In the genomic region with DNA sequence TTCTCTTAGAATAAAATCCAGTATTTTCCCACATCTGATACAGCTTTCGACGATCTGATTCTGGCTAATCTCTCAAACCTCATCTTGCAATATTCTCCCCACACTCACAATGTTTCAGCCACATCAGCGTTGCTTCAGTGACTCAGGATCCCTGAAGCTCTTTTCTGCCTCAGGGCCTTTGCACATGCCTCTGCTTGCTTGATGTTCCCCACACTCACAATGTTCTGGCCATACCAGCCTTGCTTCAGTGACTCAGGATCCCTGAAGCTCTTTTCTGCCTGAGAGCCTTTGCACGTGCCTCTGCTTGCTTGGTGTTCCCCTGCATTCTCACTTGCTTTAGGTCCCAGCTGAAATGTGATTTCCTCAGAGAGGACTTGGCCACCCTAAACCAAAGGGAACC, we compare ENCODE assay signal across 30 cellular contexts. TPM values are rescaled to one million over a fixed set of nuclear protein-coding genes. Genes with fewer than 3 reads are reported as not detected.
"Had no signal": no experiment of that assay in that cellular context is flagged by ENCODE, and none has a peak within 500 bp of the region (broad histone marks: within the 10 kb centered on the region; RNA-seq: fewer than 3 reads in every experiment).

No MANE protein-coding gene starts in this region.

- ATAC-seq: activated CD4-positive, alpha-beta T cell treated with anti-CD3 and anti-CD28 coated beads for 36 hours; body of pancreas; heart right ventricle; mucosa of descending colon; natural killer cell treated with Interleukin-12 subunit alpha and Interleukin-12 subunit beta and Interleukin-15 and Interleukin-18, amount 100 ng/mL, for 72 hours; right cardiac atrium; stimulated activated naive CD8-positive, alpha-beta T cell treated with anti-CD3 and anti-CD28 coated beads, Interleukin-15, Interleukin-2, amounts not matched to agents 100 U/mL and 50 U/mL, for 24 hours had no signal

- H3K36me3 ChIP-seq: adrenal gland, heart right ventricle, left ventricle myocardium inferior, uterus had no signal

- DNase-seq: activated CD4-positive, alpha-beta T cell treated with anti-CD3 and anti-CD28 coated beads for 36 hours; activated CD4-positive, alpha-beta T cell treated with anti-CD3 and anti-CD28 coated beads, Interleukin-2, amount 50 U/mL, for 48 hours; activated CD4-positive, CD25-positive, alpha-beta regulatory T cell; activated CD8-positive, alpha-beta memory T cell treated with anti-CD3 and anti-CD28 coated beads for 24 hours; activated effector memory CD4-positive, alpha-beta T cell treated with anti-CD3 and anti-CD28 coated beads, Interleukin-2, amount 50 U/mL, for 16 hours; activated naive CD4-positive, alpha-beta T cell treated with anti-CD3 and anti-CD28 coated beads for 36 hours; activated naive CD8-positive, alpha-beta T cell treated with anti-CD3 and anti-CD28 coated beads for 36 hours; adrenal gland; aorta; body of pancreas; dorsolateral prefrontal cortex; effector memory CD4-positive, alpha-beta T cell; foreskin fibroblast; heart right ventricle; left ventricle myocardium inferior; mucosa of descending colon; right cardiac atrium; stimulated activated CD4-positive, alpha-beta T cell treated with anti-CD3 and anti-CD28 coated beads, Interleukin-15, amount 100 ng/mL, for 24 hours; stimulated activated naive CD8-positive, alpha-beta T cell treated with anti-CD3 and anti-CD28 coated beads, Interleukin-15, Interleukin-2, amounts not matched to agents 100 U/mL and 50 U/mL, for 24 hours; T-helper 2 cell; testis; uterus had no signal

- H3K9me3 ChIP-seq: adrenal gland, body of pancreas, mucosa of descending colon, testis, uterus had no signal

- H3K27ac ChIP-seq: adrenal gland, body of pancreas, coronary artery, dorsolateral prefrontal cortex, heart right ventricle, left ventricle myocardium inferior, testis, uterus had no signal

- H3K27me3 ChIP-seq: testis had no signal

- H3K4me1 ChIP-seq: uterus had no signal

- H3K4me3 ChIP-seq: adrenal gland, body of pancreas, coronary artery, dorsolateral prefrontal cortex, heart right ventricle, left ventricle myocardium inferior, lung, mucosa of descending colon, testis, uterus had no signal

RNA-seq across cellular contexts. Expression of a gene that starts 2.6 kb away (rescaled TPM):
- total RNA-seq: activated naive CD4-positive, alpha-beta T cell treated with anti-CD3 and anti-CD28 coated beads for 36 hours; activated T-helper 1 cell treated with anti-CD3 and anti-CD28 coated beads, Interleukin-12 subunit alpha, Interleukin-12 subunit beta, Interleukin-2, Interleukin-4 antibody, amounts not matched to agents 30 ng/mL and 10 ng/mL and 1 ng/mL, durations not matched to agents 14 hours and 24 hours and 36 hours; adrenal gland; aorta; body of pancreas; cardiac septum; glomerular endothelial cell; left ventricle myocardium inferior; lung; mesenteric fat pad; natural killer cell treated with Interleukin-12 subunit alpha and Interleukin-12 subunit beta and Interleukin-15 and Interleukin-18, amount 100 ng/mL, for 72 hours; right cardiac atrium had no signal
- polyA plus RNA-seq: aorta, esophagus, heart right ventricle, right cardiac atrium had no signal
